ENCODE assay signal across 10 cellular contexts in the genomic region with DNA sequence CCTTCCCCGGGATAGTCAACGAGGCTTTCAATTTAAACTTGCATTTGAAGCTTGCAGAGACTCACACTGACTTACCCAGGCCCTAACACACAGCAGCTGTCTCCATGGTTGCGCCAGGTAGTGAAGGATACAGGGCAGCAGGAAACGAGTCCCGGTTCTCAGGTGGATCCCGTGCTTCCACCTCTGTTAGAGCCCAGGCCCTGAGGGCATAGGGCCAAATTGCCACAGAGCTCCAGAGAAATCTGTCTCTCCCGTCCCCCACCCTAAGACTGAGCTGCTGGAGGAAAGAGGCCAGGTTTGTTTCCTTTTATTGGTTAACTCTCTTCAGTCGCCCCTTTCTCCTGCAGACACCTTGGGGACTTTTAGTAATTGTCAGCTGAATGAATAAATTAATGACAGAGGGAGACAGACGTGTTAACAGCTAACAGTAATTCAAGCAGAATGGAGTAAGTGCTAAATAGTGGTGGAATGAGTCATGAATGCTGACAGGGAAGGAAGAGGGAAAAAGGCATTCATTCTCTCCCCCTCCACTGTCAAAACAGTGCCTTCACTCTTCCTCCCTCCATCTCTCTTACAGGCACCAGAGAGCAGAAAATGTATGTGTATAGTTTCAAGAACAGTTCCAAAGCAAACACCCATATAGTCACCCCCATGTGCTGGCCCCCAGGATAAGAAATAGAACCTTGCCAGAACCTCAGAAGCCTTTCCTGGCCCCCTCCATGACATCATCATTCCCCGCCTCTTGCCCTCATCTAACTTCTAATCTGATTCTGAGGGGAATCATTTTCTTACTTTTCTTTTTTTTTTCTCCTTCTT. TPM values are rescaled to one million over a fixed set of nuclear protein-coding genes. Genes with fewer than 3 reads are reported as not detected.
DNase-seq lines count a peak whose midpoint lies in the region; ATAC-seq, FAIRE-seq and TF ChIP-seq lines count a peak whose summit lies in the region.
"Had no signal": no experiment of that assay in that cellular context is flagged by ENCODE, and none has a peak within 500 bp of the region (broad histone marks: within the 10 kb centered on the region; RNA-seq: fewer than 3 reads in every experiment).

No MANE protein-coding gene starts in this region.

- intact Hi-C loops in HCT116 (cut with micrococcal nuclease) = no loop called here

- dilution Hi-C loops in keratinocyte (cut with MboI; ENCODE audit: extremely low pct_ligation_motif_present, low sequenced_read_pairs) = no loop called here

- peak overlapping the region; percentile 41 to 73; a peak in 5 of 6 replicates for H3K27ac ChIP-seq in A549
- H3K27ac ChIP-seq in HCT116 (ENCODE audit: low read depth, low read length) = peak overlapping the region; percentile 58
- peak overlapping the region; percentile 59 for H3K27ac ChIP-seq in keratinocyte (ENCODE audit: control insufficient read depth, insufficient read depth, low read length)
- H3K27ac ChIP-seq: neutrophil had no signal

- H3K9me3 ChIP-seq in A549 (no peaks in the 10 kb centered on the region), HCT116 (ENCODE audit: control insufficient read depth in 1 of 2, insufficient read depth in 1 of 2, low read depth in 1 of 2, low read length in 2 of 2) (no peaks in the 10 kb centered on the region), keratinocyte (ENCODE audit: control insufficient read depth, low read depth, low read length) (no peaks in the 10 kb centered on the region)
- H3K9me3 ChIP-seq: neutrophil had no signal

- RAD21 ChIA-PET in HCT116 (lab: Charles Lee; ENCODE audit: low non-redundant PET in 1 of 2, low total read pairs in 2 of 2, uncharacterized antibody in 2 of 2, unreplicated experiment in 2 of 2) = interaction anchor here in 1 of 2 experiments (0.5 to 0.8 kb wide), 2 partner anchors 30 to 53 kb away, joined by 3 read pairs; no protein-coding TSS in a partner anchor

- TF ChIP-seq CTCF in A549 (IDR thresholded peaks at IDR 0.05) (no peak), HCT116 (IDR thresholded peaks at IDR 0.05 in 2 of 3, conservative IDR thresholded peaks at IDR 0.05 in 1 of 3; ENCODE audit: borderline replicate concordance in 1 of 3, insufficient read depth in 1 of 3, low read depth in 2 of 3, low read length in 2 of 3) (no peak), astrocyte of the cerebellum (IDR thresholded peaks at IDR 0.05; ENCODE audit: low read depth, low read length, missing control alignments) (no peak), keratinocyte (optimal IDR thresholded peaks at IDR 0.05 in 1 of 3, IDR thresholded peaks at IDR 0.05 in 1 of 3, conservative IDR thresholded peaks at IDR 0.05 in 1 of 3; ENCODE audit: extremely low read depth in 1 of 3, insufficient read depth in 2 of 3, low read length in 3 of 3) (no peak)

- no TSS peak for BruUV-seq in HCT116 (replicated peaks; lab: Mats Ljungman, UMichigan)

- H3K79me2 ChIP-seq in HCT116 (ENCODE audit: insufficient read depth, low read length) (no peaks in the 10 kb centered on the region), keratinocyte (ENCODE audit: control insufficient read depth, insufficient read depth, low read length) (peaks cover 2% of the 10 kb centered on the region)

- DNase-seq in A549 (ENCODE audit: low read depth in 1 of 2, low spot score in 1 of 2) = peak; percentile 43 to 54
- peak; percentile 57 for DNase-seq in HCT116 (ENCODE audit: low read depth, low spot score)
- DNase-seq in astrocyte of the cerebellum (ENCODE audit: low read depth) = peak; percentile 56
- DNase-seq in keratinocyte (ENCODE audit: low read depth, low spot score) = no peak
- DNase-seq in H7 = no peak
- DNase-seq: KG1 had no signal

- H3K9me2 ChIP-seq in HCT116 (ENCODE audit: insufficient read depth) = no peaks in the 10 kb centered on the region

- ATAC-seq in A549 (peak; percentile 76 to 84), HCT116 (peak; percentile 75), GM21737 (IDR thresholded peaks at IDR 0.05; ENCODE audit: unreplicated experiment) (no peak), GM18867 (IDR thresholded peaks at IDR 0.05; ENCODE audit: unreplicated experiment) (no peak), HG02840 (IDR thresholded peaks at IDR 0.05; ENCODE audit: low FRiP score, unreplicated experiment) (no peak)

- H3K4me2 ChIP-seq in A549 (peak overlapping the region; percentile 66), HCT116 (ENCODE audit: low read length) (peak overlapping the region; percentile 78), keratinocyte (ENCODE audit: control insufficient read depth, extremely low read depth, insufficient read depth, low read depth, low read length) (peak overlapping the region; percentile 73)

- H3K4me1 ChIP-seq in A549 = peaks cover 29% of the 10 kb centered on the region
- peaks cover 15 to 38% of the 10 kb centered on the region in 2 experiments for H3K4me1 ChIP-seq in HCT116 (ENCODE audit: control insufficient read depth in 1 of 2, insufficient read depth in 2 of 2, low read length in 2 of 2)
- H3K4me1 ChIP-seq in keratinocyte (ENCODE audit: control insufficient read depth, extremely low read depth, insufficient read depth, low read length) = peaks cover 31% of the 10 kb centered on the region

- 31% methylated on average over 10 of the region's 10 CpGs for WGBS in A549 (ENCODE audit: missing lambda C conversion rate)

- CTCF ChIA-PET in A549 (lab: Yijun Ruan, JAX) = interaction anchor here (0.8 kb wide), 1 partner anchor 11 kb away, joined by 5 read pairs; no protein-coding TSS in a partner anchor
- CTCF ChIA-PET in HCT116 (lab: Charles Lee) = interaction anchor here (0.7 kb wide), 1 partner anchor 89 kb away, joined by 4 read pairs; no protein-coding TSS in a partner anchor

- no peak for FAIRE-seq in A549 (lab: Jason Lieb, UNC)
- FAIRE-seq in keratinocyte (lab: Jason Lieb, UNC) = peak; percentile 83

- peak overlapping the region; percentile 91 for H2AFZ ChIP-seq in HCT116 (ENCODE audit: low read depth, low read length, poor library complexity, severe bottlenecking)
- H2AFZ ChIP-seq in keratinocyte (ENCODE audit: control insufficient read depth, low read length) = peak overlapping the region; percentile 32

- TF ChIP-seq POLR2A in A549 (IDR thresholded peaks at IDR 0.05; ENCODE audit: low read length) (no peak), HCT116 (IDR thresholded peaks at IDR 0.05; ENCODE audit: borderline replicate concordance, extremely low read depth, insufficient read depth, insufficient read length) (no peak)

- H3K36me3 ChIP-seq in HCT116 (ENCODE audit: control insufficient read depth in 1 of 2, insufficient read depth in 2 of 2, low read length in 2 of 2) = no peaks in the 10 kb centered on the region
- no peaks in the 10 kb centered on the region for H3K36me3 ChIP-seq in keratinocyte (ENCODE audit: control insufficient read depth in 2 of 2, extremely low read depth in 1 of 2, insufficient read depth in 2 of 2, low read length in 2 of 2)
- no peaks in the 10 kb centered on the region for H3K36me3 ChIP-seq in H7 (replicated peaks; ENCODE audit: control insufficient read depth, insufficient read depth, low read length)
- H3K36me3 ChIP-seq: neutrophil had no signal

- no peak for TF ChIP-seq EP300 in A549 (IDR thresholded peaks at IDR 0.05)

- TF ChIP-seq RAD21 in A549 (conservative IDR thresholded peaks at IDR 0.05 in 1 of 2, IDR thresholded peaks at IDR 0.05 in 1 of 2) (no peak), HCT116 (IDR thresholded peaks at IDR 0.05; ENCODE audit: low read depth) (no peak)

- H3K27me3 ChIP-seq in HCT116 (ENCODE audit: insufficient read depth, low read length) (no peaks in the 10 kb centered on the region), keratinocyte (ENCODE audit: control insufficient read depth, extremely low read depth, insufficient read depth, low read length) (no peaks in the 10 kb centered on the region), H7 (ENCODE audit: control insufficient read depth, insufficient read depth, low read length) (no peaks in the 10 kb centered on the region)
- H3K27me3 ChIP-seq: neutrophil had no signal

- in situ Hi-C loops in astrocyte of the cerebellum (cut with HindIII; ENCODE audit: low sequenced_read_pairs) = loop anchor here (5.0 kb wide), 2 partner anchors 74 to 81 kb away; no protein-coding TSS in a partner anchor

- H3K4me3 ChIP-seq in A549 = no peak overlapping the region
- peak overlapping the region; percentile 0 to 42; a peak in 2 of 4 replicates for H3K4me3 ChIP-seq in HCT116 (replicated peaks in 1 of 2; ENCODE audit: low read depth in 1 of 2, low read length in 2 of 2)
- H3K4me3 ChIP-seq in astrocyte of the cerebellum (ENCODE audit: low read depth, low read length) = no peak overlapping the region
- H3K4me3 ChIP-seq in keratinocyte (ENCODE audit: control insufficient read depth in 2 of 3, extremely low read depth in 1 of 3, insufficient read depth in 2 of 3, low read depth in 1 of 3, low read length in 3 of 3) = peak overlapping the region in 2 of 3 experiments; percentile 19 to 46
- H3K4me3 ChIP-seq in H7 (ENCODE audit: insufficient read depth, low read depth, low read length) = no peak overlapping the region

- POLR2A ChIA-PET in A549 (lab: Yijun Ruan, JAX) = interaction anchor here (1.0 kb wide), 1 partner anchor 16 kb away, joined by 3 read pairs; no protein-coding TSS in a partner anchor
- POLR2A ChIA-PET in HCT116 (lab: Charles Lee) = interaction anchor here (1.0 kb wide), 1 partner anchor 9 kb away, joined by 3 read pairs; no protein-coding TSS in a partner anchor

- H3K9me1 ChIP-seq in keratinocyte (ENCODE audit: control insufficient read depth, extremely low read depth, insufficient read depth, low read length) = no peaks in the 10 kb centered on the region

- peak overlapping the region; percentile 46 for H3K9ac ChIP-seq in HCT116 (ENCODE audit: low read length)
- peak overlapping the region; percentile 29 for H3K9ac ChIP-seq in keratinocyte (ENCODE audit: control insufficient read depth, extremely low read depth, insufficient read depth, low read length)

- no peaks in the 10 kb centered on the region for H4K20me1 ChIP-seq in HCT116 (ENCODE audit: insufficient read depth)
- no peaks in the 10 kb centered on the region for H4K20me1 ChIP-seq in keratinocyte (ENCODE audit: control insufficient read depth, extremely low read depth, insufficient read depth, low read length)

RNA-seq across cellular contexts. Expression of a gene that starts 16.7 kb away (rescaled TPM):
- polyA plus RNA-seq in A549 (2011; rRNA removed) (17.0 and 23.3 TPM in 2 replicates), A549 (2017; fragmentation: RNase III; extraction: RNeasy Plus Mini Kit Qiagen cat#74134 plus additional on column Dnase treatment) (28.0 to 30.9 TPM (median 29.4 TPM) in 3 replicates), keratinocyte (9.5 to 35.9 TPM (median 17.2 TPM) in 3 replicates)
- 25.8 and 30.8 TPM in 2 replicates for polyA plus RNA-seq in A549 (2012; cell fraction: cytosol; rRNA removed)
- polyA plus RNA-seq in A549 (2012; cell fraction: nucleus; rRNA removed) = 60.4 and 73.8 TPM in 2 replicates
- polyA minus RNA-seq in A549 (2011; rRNA and poly(A)+ RNA removed) = 36.7 and 38.4 TPM in 2 replicates
- total RNA-seq in HCT116 (2021; ENCODE audit: unreplicated experiment) = 44.8 TPM
- polyA plus RNA-seq in HCT116 (2012) = 39.1 and 44.3 TPM in 2 replicates
- 33.6 TPM for polyA plus RNA-seq in keratinocyte (2011; ENCODE audit: low read depth)
- polyA plus RNA-seq in keratinocyte (2011; cell fraction: cytosol; rRNA removed) = 15.5 and 21.6 TPM in 2 replicates
- 59.9 and 60.9 TPM in 2 replicates for polyA plus RNA-seq in keratinocyte (2011; cell fraction: nucleus; rRNA removed)
- polyA plus RNA-seq in keratinocyte (2012; ENCODE audit: low replicate concordance) = 23.2 and 49.6 TPM in 2 replicates
- 23.1 to 123 TPM (median 41.6 TPM) in 3 replicates for polyA minus RNA-seq in keratinocyte
- polyA minus RNA-seq in keratinocyte (2011; cell fraction: cytosol; rRNA and poly(A)+ RNA removed) = 34.3 TPM
- polyA minus RNA-seq in keratinocyte (2011; cell fraction: nucleus; rRNA and poly(A)+ RNA removed) = 61.4 and 75.7 TPM in 2 replicates
- 28.2 and 31.7 TPM in 2 replicates for total RNA-seq in H7 (2014; rRNA removed; shearing (Covaris generic))

Comparison
In these comparisons a context has a peak if more than half of its experiments do, and no peak if none do; other contexts are left out.
1. ATAC-seq: peak in A549 (2 of 2) and HCT116 (single experiment); none in GM21737 (single experiment), GM18867 (single experiment) and HG02840 (single experiment).
2. DNase-seq: peak in A549 (2 of 2), HCT116 (single experiment) and astrocyte of the cerebellum (single experiment); none in keratinocyte (single experiment) and H7 (single experiment).
3. H3K4me3 ChIP-seq: peak in HCT116 (2 of 2) and keratinocyte (2 of 3); none in A549 (single experiment), astrocyte of the cerebellum (single experiment) and H7 (single experiment).
4. Peak in every context shown above with its lines, with median percentiles within 50 percentile points of each other: H3K27ac ChIP-seq and H3K4me2 ChIP-seq.